Comparison of ENCODE assay signal across 17 cellular contexts in the genomic region with DNA sequence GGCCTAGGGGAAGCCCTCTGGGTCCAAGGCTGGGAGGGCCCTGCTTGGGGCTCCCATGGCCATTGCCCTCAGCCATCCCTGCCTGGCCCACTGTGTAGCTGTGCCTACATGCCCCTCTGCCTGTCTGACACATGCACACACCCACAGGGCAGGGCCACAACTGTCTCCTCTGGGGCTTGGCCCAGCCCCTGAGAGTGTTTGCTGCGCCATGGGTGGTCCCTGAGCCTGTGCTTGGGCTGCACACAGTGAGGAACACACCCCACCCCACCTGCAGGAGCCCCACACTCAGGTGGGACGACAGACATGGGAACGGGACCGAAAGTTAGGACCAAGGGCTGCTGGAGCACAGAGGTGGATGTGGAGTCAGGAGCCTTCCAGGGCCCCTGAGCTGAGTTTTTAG.
DNase-seq lines count a peak whose midpoint lies in the region; ATAC-seq and TF ChIP-seq lines count a peak whose summit lies in the region.
"Had no signal": no experiment of that assay in that cellular context is flagged by ENCODE, and none has a peak within 500 bp of the region (broad histone marks: within the 10 kb centered on the region; RNA-seq: fewer than 3 reads in every experiment).

No MANE protein-coding gene starts in this region.

- CTCF ChIA-PET in activated CD8-positive, alpha-beta T cell treated with anti-CD3 and anti-CD28 coated beads, Interleukin-2, amount 10 ng/mL, durations not matched to agents 7 days and 5 days (lab: Charles Lee), result no interaction called here
- CTCF ChIA-PET in activated CD8-positive, alpha-beta T cell treated with anti-CD3 and anti-CD28 coated beads for 36 hours (lab: Charles Lee), result no interaction called here

- H3K4me1 Mint-ChIP-seq in activated CD8-positive, alpha-beta T cell treated with anti-CD3 and anti-CD28 coated beads, Interleukin-2, amount 10 ng/mL, durations not matched to agents 7 days and 5 days (ENCODE audit: low read depth), result no peaks in the 10 kb centered on the region
- H3K4me1 Mint-ChIP-seq in activated CD8-positive, alpha-beta T cell treated with anti-CD3 and anti-CD28 coated beads for 36 hours (ENCODE audit: low read depth), result no peaks in the 10 kb centered on the region
- H3K4me1 Mint-ChIP-seq in stimulated activated memory B cell treated with anti-CD40 and anti-IgM and Interleukin-4, amounts not matched to agents 10 μg/mL and 1 μg/mL and 100 μg/mL, for 72 hours, result no peaks in the 10 kb centered on the region
- H3K4me1 Mint-ChIP-seq: CD14-positive monocyte, H9 had no signal

- peaks cover 0 to 48% of the 10 kb centered on the region in 2 donors for H3K9me3 ChIP-seq in neuronal stem cell (replicated peaks in 1 of 2; ENCODE audit: control insufficient read depth in 2 of 2, insufficient read depth in 1 of 2, low read depth in 1 of 2, low read length in 2 of 2)

- H3K23ac ChIP-seq in neuronal stem cell (ENCODE audit: low read depth, low read length, poor library complexity), result no peak overlapping the region

- H4K8ac ChIP-seq in neuronal stem cell (ENCODE audit: low read depth, low read length), result no peak overlapping the region

- no peaks in the 10 kb centered on the region for H3K27me3 Mint-ChIP-seq in activated CD8-positive, alpha-beta T cell treated with anti-CD3 and anti-CD28 coated beads, Interleukin-2, amount 10 ng/mL, durations not matched to agents 7 days and 5 days (ENCODE audit: low read depth)
- peaks cover 3% of the 10 kb centered on the region for H3K27me3 Mint-ChIP-seq in activated CD8-positive, alpha-beta T cell treated with anti-CD3 and anti-CD28 coated beads for 36 hours
- H3K27me3 Mint-ChIP-seq in stimulated activated memory B cell treated with anti-CD40 and anti-IgM and Interleukin-4, amounts not matched to agents 10 μg/mL and 1 μg/mL and 100 μg/mL, for 72 hours, result peaks cover 16% of the 10 kb centered on the region

- no peaks in the 10 kb centered on the region for H3K27me3 ChIP-seq in neuronal stem cell (ENCODE audit: control insufficient read depth in 3 of 3, insufficient read depth in 3 of 3, low read depth in 1 of 3, low read length in 3 of 3)

- H3K4me3 Mint-ChIP-seq in activated CD8-positive, alpha-beta T cell treated with anti-CD3 and anti-CD28 coated beads, Interleukin-2, amount 10 ng/mL, durations not matched to agents 7 days and 5 days, result no peak overlapping the region
- no peak overlapping the region for H3K4me3 Mint-ChIP-seq in activated CD8-positive, alpha-beta T cell treated with anti-CD3 and anti-CD28 coated beads for 36 hours
- H3K4me3 Mint-ChIP-seq in stimulated activated memory B cell treated with anti-CD40 and anti-IgM and Interleukin-4, amounts not matched to agents 10 μg/mL and 1 μg/mL and 100 μg/mL, for 72 hours, result no peak overlapping the region
- H3K4me3 Mint-ChIP-seq: CD14-positive monocyte; CD8-positive, alpha-beta T cell; H9 had no signal

- ATAC-seq in activated CD8-positive, alpha-beta T cell treated with anti-CD3 and anti-CD28 coated beads, Interleukin-2, amount 10 ng/mL, durations not matched to agents 7 days and 5 days, result no peak
- no peak for ATAC-seq in activated CD8-positive, alpha-beta T cell treated with anti-CD3 and anti-CD28 coated beads for 36 hours
- peak; percentile 41 for ATAC-seq in stimulated activated memory B cell treated with anti-CD40 and anti-IgM and Interleukin-4, amounts not matched to agents 10 μg/mL and 1 μg/mL and 100 μg/mL, for 72 hours
- ATAC-seq in HG02852 (IDR thresholded peaks at IDR 0.05; ENCODE audit: unreplicated experiment), result no peak
- ATAC-seq: CD8-positive, alpha-beta T cell had no signal

- H3K79me1 ChIP-seq in neuronal stem cell (ENCODE audit: low read depth, low read length), result no peaks in the 10 kb centered on the region

- TF ChIP-seq CTCF in activated CD8-positive, alpha-beta T cell treated with anti-CD3 and anti-CD28 coated beads for 36 hours (IDR thresholded peaks at IDR 0.05), result no peak

- no peaks in the 10 kb centered on the region for H3K36me3 Mint-ChIP-seq in activated CD8-positive, alpha-beta T cell treated with anti-CD3 and anti-CD28 coated beads, Interleukin-2, amount 10 ng/mL, durations not matched to agents 7 days and 5 days (ENCODE audit: low read depth)
- H3K36me3 Mint-ChIP-seq in activated CD8-positive, alpha-beta T cell treated with anti-CD3 and anti-CD28 coated beads for 36 hours (ENCODE audit: low read depth), result no peaks in the 10 kb centered on the region
- no peaks in the 10 kb centered on the region for H3K36me3 Mint-ChIP-seq in stimulated activated memory B cell treated with anti-CD40 and anti-IgM and Interleukin-4, amounts not matched to agents 10 μg/mL and 1 μg/mL and 100 μg/mL, for 72 hours
- H3K36me3 Mint-ChIP-seq: CD14-positive monocyte; CD8-positive, alpha-beta T cell had no signal

- no peaks in the 10 kb centered on the region for H3K4me1 ChIP-seq in neuronal stem cell (ENCODE audit: control insufficient read depth in 2 of 2, insufficient read depth in 1 of 2, low read depth in 1 of 2, low read length in 2 of 2)

- no peak overlapping the region for H3K4me3 ChIP-seq in neuronal stem cell (ENCODE audit: low read length in 2 of 2)

- no peak overlapping the region for H2BK15ac ChIP-seq in neuronal stem cell (ENCODE audit: low read length)

- H3K14ac ChIP-seq in neuronal stem cell (ENCODE audit: low read length), result no peak overlapping the region

- no peak overlapping the region for H2BK12ac ChIP-seq in neuronal stem cell (ENCODE audit: low read length)

- intact Hi-C loops in activated CD8-positive, alpha-beta T cell treated with anti-CD3 and anti-CD28 coated beads for 36 hours (cut with micrococcal nuclease), result no loop called here
- intact Hi-C loops in posterior cingulate gyrus (cut with DNase I), result no loop called here

- peak; percentile 7 for DNase-seq in activated CD8-positive, alpha-beta T cell treated with anti-CD3 and anti-CD28 coated beads, Interleukin-2, amount 10 ng/mL, durations not matched to agents 7 days and 5 days
- DNase-seq in activated CD8-positive, alpha-beta T cell treated with anti-CD3 and anti-CD28 coated beads for 36 hours, result no peak
- DNase-seq in neuronal stem cell (ENCODE audit: low spot score) (no peak), dermis blood vessel endothelial cell (no peak), NCI-H748 (lab: John Stamatoyannopoulos, UW; ENCODE audit: unreplicated experiment) (no peak), posterior cingulate gyrus (no peak)
- DNase-seq: CD8-positive, alpha-beta T cell; COR-L47; DMS153; DMS79 treated with DMSO at 0.1 percent for 48 hours; EL; GOT3 had no signal

- no CpG with 5 or more reads among the region's 4 CpGs for WGBS in neuronal stem cell (ENCODE audit: extremely low coverage in 2 of 2, insufficient read length in 2 of 2, insufficient replicate concordance in 1 of 2), 2 donors

- peak overlapping the region; percentile 30 for H3K9ac ChIP-seq in neuronal stem cell (ENCODE audit: low read depth, low read length, poor library complexity)

- H3K27ac ChIP-seq in neuronal stem cell (replicated peaks; ENCODE audit: low read length), result no peak overlapping the region
- H3K27ac ChIP-seq: 22Rv1 had no signal

- no peak overlapping the region for H3K4ac ChIP-seq in neuronal stem cell (ENCODE audit: low read length)

- H2AK5ac ChIP-seq in neuronal stem cell (ENCODE audit: low read depth, low read length), result no peak overlapping the region

- no peaks in the 10 kb centered on the region for H3K36me3 ChIP-seq in neuronal stem cell (replicated peaks in 1 of 2; ENCODE audit: control insufficient read depth in 2 of 2, insufficient read depth in 2 of 2, low read length in 2 of 2)

- H3K18ac ChIP-seq in neuronal stem cell (ENCODE audit: low read length), result no peak overlapping the region

- H3K9me3 Mint-ChIP-seq in activated CD8-positive, alpha-beta T cell treated with anti-CD3 and anti-CD28 coated beads, Interleukin-2, amount 10 ng/mL, durations not matched to agents 7 days and 5 days (ENCODE audit: insufficient read depth), result no peaks in the 10 kb centered on the region
- no peaks in the 10 kb centered on the region for H3K9me3 Mint-ChIP-seq in activated CD8-positive, alpha-beta T cell treated with anti-CD3 and anti-CD28 coated beads for 36 hours
- peaks cover 12% of the 10 kb centered on the region for H3K9me3 Mint-ChIP-seq in stimulated activated memory B cell treated with anti-CD40 and anti-IgM and Interleukin-4, amounts not matched to agents 10 μg/mL and 1 μg/mL and 100 μg/mL, for 72 hours
- H3K9me3 Mint-ChIP-seq: CD8-positive, alpha-beta T cell had no signal

- no peak overlapping the region for H2BK5ac ChIP-seq in neuronal stem cell (ENCODE audit: low read length)

- no peak overlapping the region for H3K27ac Mint-ChIP-seq in activated CD8-positive, alpha-beta T cell treated with anti-CD3 and anti-CD28 coated beads, Interleukin-2, amount 10 ng/mL, durations not matched to agents 7 days and 5 days
- H3K27ac Mint-ChIP-seq in activated CD8-positive, alpha-beta T cell treated with anti-CD3 and anti-CD28 coated beads for 36 hours, result no peak overlapping the region
- H3K27ac Mint-ChIP-seq in stimulated activated memory B cell treated with anti-CD40 and anti-IgM and Interleukin-4, amounts not matched to agents 10 μg/mL and 1 μg/mL and 100 μg/mL, for 72 hours, result no peak overlapping the region
- H3K27ac Mint-ChIP-seq: CD8-positive, alpha-beta T cell; H9 had no signal

- no peak overlapping the region for H2AFZ ChIP-seq in neuronal stem cell (ENCODE audit: low read length)

- POLR2A ChIA-PET in activated CD8-positive, alpha-beta T cell treated with anti-CD3 and anti-CD28 coated beads, Interleukin-2, amount 10 ng/mL, durations not matched to agents 7 days and 5 days (lab: Charles Lee), result no interaction called here
- POLR2A ChIA-PET in activated CD8-positive, alpha-beta T cell treated with anti-CD3 and anti-CD28 coated beads for 36 hours (lab: Charles Lee), result no interaction called here

- no peak overlapping the region for H3K4me2 ChIP-seq in neuronal stem cell (ENCODE audit: insufficient read depth, low read length, poor library complexity, severe bottlenecking)

- H4K91ac ChIP-seq in neuronal stem cell (ENCODE audit: low read depth, low read length, poor library complexity), result no peak overlapping the region

- no peak overlapping the region for H2BK120ac ChIP-seq in neuronal stem cell (ENCODE audit: low read depth, low read length)
